In genomic region chr12:31053944-31054343, GRCh38 we compare ENCODE assay signal across 7 cellular contexts. TPM values are rescaled to one million over a fixed set of nuclear protein-coding genes. Genes with fewer than 3 reads are reported as not detected.
DNase-seq lines count a peak whose midpoint lies in the region; TF ChIP-seq lines count a peak whose summit lies in the region.
"Not testable (repeated sequence)": the region's sequence is repeated elsewhere in the genome, so short reads cannot be mapped to it uniquely, and the experiment has no call there.

No MANE protein-coding gene starts in this region.

- not testable (repeated sequence) for H3K4me3 ChIP-seq in HFF-Myc (replicated peaks; ENCODE audit: low read depth, low read length); SK-N-SH (ENCODE audit: low read depth in 2 of 2, low read length in 1 of 2); cardiac fibroblast (replicated peaks in 1 of 2; ENCODE audit: low read depth in 2 of 2, low read length in 2 of 2); foreskin fibroblast (ENCODE audit: low read depth in 1 of 2, low read length in 2 of 2)

- peak; percentile 46 for DNase-seq in DMS53 (lab: John Stamatoyannopoulos, UW)
- not testable (repeated sequence) for DNase-seq in HFF-Myc (ENCODE audit: extremely low read depth, low read depth); SK-N-SH; cardiac fibroblast (ENCODE audit: low read depth in 2 of 2); neural crest cell (ENCODE audit: low read depth, low spot score)
- DNase-seq in NCI-H2107 treated with DMSO at 0.1 percent for 48 hours (lab: John Stamatoyannopoulos, UW; ENCODE audit: unreplicated experiment), result peak; percentile 31
- DNase-seq in foreskin fibroblast, result peak in 1 of 2 donors; percentile 21

- not testable (repeated sequence) for H3K27me3 ChIP-seq in SK-N-SH (ENCODE audit: insufficient read depth)

- H3F3A ChIP-seq in SK-N-SH (replicated peaks; ENCODE audit: insufficient read depth), result not testable (repeated sequence)

- not testable (repeated sequence) for H3K79me2 ChIP-seq in SK-N-SH (ENCODE audit: insufficient read depth)

- not testable (repeated sequence) for H3K9ac ChIP-seq in SK-N-SH

- not testable (repeated sequence) for H3K27ac Mint-ChIP-seq in neural crest cell (ENCODE audit: unreplicated experiment)

- POLR2A ChIA-PET in SK-N-SH (lab: Yijun Ruan, JAX), result not testable (repeated sequence)

- H3K9me3 ChIP-seq in SK-N-SH, result not testable (repeated sequence)

- H3K36me3 Mint-ChIP-seq in neural crest cell (ENCODE audit: low read depth), result not testable (repeated sequence)

- H3K9me3 Mint-ChIP-seq in neural crest cell, result not testable (repeated sequence)

- not testable (repeated sequence) for H4K20me1 ChIP-seq in SK-N-SH (ENCODE audit: insufficient read depth)

- peaks cover 30% of the 10 kb centered on the region for H3K4me1 Mint-ChIP-seq in neural crest cell

- H3K36me3 ChIP-seq in SK-N-SH (replicated peaks in 1 of 2; ENCODE audit: control insufficient read depth in 1 of 2, insufficient read depth in 2 of 2, low read length in 1 of 2), result not testable (repeated sequence)

- H3K9me2 ChIP-seq in SK-N-SH, result not testable (repeated sequence)

- CTCF ChIA-PET in SK-N-SH (lab: Yijun Ruan, JAX), result interaction anchor here (0.7 to 2.1 kb wide), 2 partner anchors 70 to 207 kb away, joined by 3 to 7 read pairs; no protein-coding TSS in a partner anchor

- 68% methylated on average over 1 of the region's 1 CpG for WGBS in SK-N-SH (ENCODE audit: low lambda C conversion rate)

- H3K27ac ChIP-seq in SK-N-SH (ENCODE audit: low read depth in 2 of 2, low read length in 1 of 2), result not testable (repeated sequence)

- H3K4me2 ChIP-seq in SK-N-SH, result not testable (repeated sequence)

- H2AFZ ChIP-seq in SK-N-SH (ENCODE audit: low read depth), result not testable (repeated sequence)

- peak; percentile 52 for TF ChIP-seq RAD21 in SK-N-SH (IDR thresholded peaks at IDR 0.05; ENCODE audit: low read length)

- TF ChIP-seq CTCF in HFF-Myc (IDR thresholded peaks at IDR 0.05; ENCODE audit: low read depth, low read length, missing control alignments), result peak; percentile 9
- TF ChIP-seq CTCF in SK-N-SH (IDR thresholded peaks at IDR 0.05), result peak; percentile 50
- TF ChIP-seq CTCF in cardiac fibroblast (IDR thresholded peaks at IDR 0.05; ENCODE audit: low read depth, low read length), result peak; percentile 12
- peak; percentile 20 for TF ChIP-seq CTCF in foreskin fibroblast (IDR thresholded peaks at IDR 0.05; ENCODE audit: low read depth, low read length)
- peak; percentile 54 for TF ChIP-seq CTCF in neural crest cell (conservative IDR thresholded peaks at IDR 0.05)

- H3K27me3 Mint-ChIP-seq in neural crest cell (ENCODE audit: low read depth), result not testable (repeated sequence)

- not testable (repeated sequence) for H3K4me3 Mint-ChIP-seq in neural crest cell

- not testable (repeated sequence) for H3K4me1 ChIP-seq in SK-N-SH (ENCODE audit: control insufficient read depth in 1 of 2, insufficient read depth in 2 of 2, low read depth in 1 of 2, low read length in 1 of 2)

- TF ChIP-seq EP300 in SK-N-SH (IDR thresholded peaks at IDR 0.05; ENCODE audit: borderline replicate concordance in 1 of 2, low read depth in 1 of 2, low read length in 1 of 2), result not testable (repeated sequence)

RNA-seq across cellular contexts. Expression of gene DDX11, which starts 19.7 kb away (rescaled TPM):
- 33.4 and 38.3 TPM in 2 replicates for polyA plus RNA-seq in SK-N-SH (2012; rRNA removed)
- 7.8 and 12.2 TPM in 2 replicates for polyA plus RNA-seq in SK-N-SH (2012; cell fraction: cytosol; rRNA removed)
- 221 and 235 TPM in 2 replicates for polyA plus RNA-seq in SK-N-SH (2012; cell fraction: nucleus; rRNA removed)
- 199 and 202 TPM in 2 replicates for total RNA-seq in neural crest cell
